In genomic region chr4:168630445-168631187, GRCh38 we compare ENCODE assay signal across 8 cellular contexts.
A peak's percentile ranks its signal among the peaks of the same experiment; 100 is the strongest.
DNase-seq lines count a peak whose midpoint lies in the region; ATAC-seq and TF ChIP-seq lines count a peak whose summit lies in the region.

No MANE protein-coding gene starts in this region.

- H2AFZ ChIP-seq in parathyroid adenoma (peak overlapping the region; percentile 58), MM.1S (ENCODE audit: low read length) (no peak overlapping the region)

- H3K27ac ChIP-seq in Panc1 (ENCODE audit: low read length) (no peak overlapping the region), parathyroid adenoma (peak overlapping the region; percentile 96), MM.1S (ENCODE audit: low read length) (no peak overlapping the region)

- H3K9me3 ChIP-seq in Panc1 (ENCODE audit: control insufficient read depth, insufficient read depth, low read depth, low read length) (no peaks in the 10 kb centered on the region), parathyroid adenoma (ENCODE audit: control insufficient read depth, low read length) (no peaks in the 10 kb centered on the region), MM.1S (replicated peaks; ENCODE audit: insufficient read depth, low read length) (no peaks in the 10 kb centered on the region)

- TF ChIP-seq CTCF in Panc1 (IDR thresholded peaks at IDR 0.05) (no peak), parathyroid adenoma (IDR thresholded peaks at IDR 0.05) (no peak), MM.1S (IDR thresholded peaks at IDR 0.05; ENCODE audit: low read length) (no peak)

- H3K27me3 ChIP-seq in Panc1 (ENCODE audit: control insufficient read depth, insufficient read depth, low read length) (peaks cover 6% of the 10 kb centered on the region), parathyroid adenoma (ENCODE audit: control insufficient read depth, insufficient read depth, low read length) (no peaks in the 10 kb centered on the region), MM.1S (replicated peaks; ENCODE audit: insufficient read depth, low read length) (no peaks in the 10 kb centered on the region)

- in situ Hi-C loops in Panc1 (cut with HindIII; ENCODE audit: low pct_unique_long_range_greater_than_20kb, low sequenced_read_pairs): no loop called here

- H3K4me2 ChIP-seq in parathyroid adenoma (ENCODE audit: low read length) (peak overlapping the region; percentile 82), MM.1S (ENCODE audit: low read depth, low read length) (no peak overlapping the region)

- no peak for ATAC-seq in Panc1

- intact Hi-C loops in Panc1 (cut with micrococcal nuclease; ENCODE audit: unreplicated experiment): no loop called here

- H3K4me3 ChIP-seq in Panc1 (ENCODE audit: low read depth in 2 of 2, low read length in 2 of 2): peak overlapping the region; percentile 51 to 69; a peak in 2 of 4 replicates
- H3K4me3 ChIP-seq in parathyroid adenoma (ENCODE audit: low read depth, low read length): peak overlapping the region; percentile 78
- no peak overlapping the region for H3K4me3 ChIP-seq in MM.1S (ENCODE audit: low read length)

- H3K4me1 ChIP-seq in Panc1 (ENCODE audit: control insufficient read depth, insufficient read depth, low read length) (no peaks in the 10 kb centered on the region), parathyroid adenoma (peaks cover 12% of the 10 kb centered on the region), MM.1S (ENCODE audit: low read length) (no peaks in the 10 kb centered on the region)

- no peaks in the 10 kb centered on the region for H3K9me2 ChIP-seq in MM.1S (replicated peaks; ENCODE audit: insufficient read depth, low read length)

- H3K79me2 ChIP-seq in parathyroid adenoma (peaks cover 11% of the 10 kb centered on the region), MM.1S (ENCODE audit: low read length) (no peaks in the 10 kb centered on the region)

- CTCF ChIA-PET in Panc1 (lab: Charles Lee): no interaction called here

- peak; percentile 72 for DNase-seq in Daoy (ENCODE audit: low read depth)
- DNase-seq in Panc1 (ENCODE audit: low read depth, low spot score): peak; percentile 47
- DNase-seq in fibroblast of peridontal ligament (ENCODE audit: extremely low read depth): peak; percentile 76
- no peak for DNase-seq in T-helper 2 cell
- no peak for DNase-seq in NAMALWA (ENCODE audit: low spot score)
- DNase-seq in GF-D8 (lab: John Stamatoyannopoulos, UW): no peak
- DNase-seq in MM.1S: no peak

- no peaks in the 10 kb centered on the region for H3F3A ChIP-seq in MM.1S (ENCODE audit: insufficient read depth, low read length)

- H3K36me3 ChIP-seq in Panc1 (ENCODE audit: control insufficient read depth, insufficient read depth, low read length) (no peaks in the 10 kb centered on the region), parathyroid adenoma (ENCODE audit: control insufficient read depth, insufficient read depth, low read length) (no peaks in the 10 kb centered on the region), MM.1S (replicated peaks; ENCODE audit: insufficient read depth, low read length) (no peaks in the 10 kb centered on the region)

- BruUV-seq in Panc1 (replicated peaks; lab: Mats Ljungman, UMichigan): no TSS peak

- POLR2A ChIA-PET in Panc1 (lab: Charles Lee): no interaction called here

- H4K20me1 ChIP-seq in MM.1S (ENCODE audit: insufficient read depth, low read length): no peaks in the 10 kb centered on the region

- H3K9ac ChIP-seq in parathyroid adenoma (no peak overlapping the region), MM.1S (ENCODE audit: low read length) (no peak overlapping the region)

Comparison
In these comparisons a context has a peak if more than half of its experiments do, and no peak if none do; other contexts are left out.
1. DNase-seq: peak in Daoy (single experiment), Panc1 (single experiment) and fibroblast of peridontal ligament (single experiment); none in T-helper 2 cell (0 of 5), NAMALWA (single experiment), GF-D8 (single experiment) and MM.1S (single experiment).